ENCODE assay signal across 16 cellular contexts in the genomic region with DNA sequence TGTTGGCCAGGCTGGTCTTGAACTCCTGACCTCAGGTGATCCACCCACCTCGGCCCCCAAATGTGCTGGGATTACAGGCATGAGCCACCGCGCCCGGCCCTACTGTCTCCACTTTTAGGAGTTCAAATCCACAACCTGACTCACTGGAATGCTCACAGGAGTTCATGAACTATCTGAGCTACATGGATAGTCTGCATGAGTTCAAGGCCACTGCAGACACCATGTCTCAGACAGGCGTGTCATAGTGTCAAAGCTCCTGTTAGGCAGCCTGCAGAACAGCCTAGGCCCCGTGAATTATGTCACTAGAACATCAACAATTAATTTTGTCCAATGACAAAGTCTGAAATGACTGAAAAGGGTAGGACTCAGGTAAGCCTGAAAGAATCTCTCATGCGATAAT. TPM values are rescaled to one million over a fixed set of nuclear protein-coding genes. Genes with fewer than 3 reads are reported as not detected.
A peak's percentile ranks its signal among the peaks of the same experiment; 100 is the strongest.
DNase-seq lines count a peak whose midpoint lies in the region; ATAC-seq and TF ChIP-seq lines count a peak whose summit lies in the region.
"Had no signal": no experiment of that assay in that cellular context is flagged by ENCODE, and none has a peak within 500 bp of the region (broad histone marks: within the 10 kb centered on the region; RNA-seq: fewer than 3 reads in every experiment).

No MANE protein-coding gene starts in this region.

- no peak overlapping the region for H3K27ac Mint-ChIP-seq in neural progenitor cell

- peak overlapping the region; percentile 13 for H3K4me3 Mint-ChIP-seq in neural progenitor cell

- H3K27ac ChIP-seq in left ventricle myocardium inferior (replicated peaks) = peak overlapping the region; percentile 93
- peak overlapping the region; percentile 47 for H3K27ac ChIP-seq in PC-3 (ENCODE audit: low read length)
- H3K27ac ChIP-seq in epithelial cell of prostate = peak overlapping the region; percentile 83
- no peak overlapping the region for H3K27ac ChIP-seq in neural progenitor cell
- H3K27ac ChIP-seq: BLaER1 treated with 17β-estradiol and CSF1 and Interleukin-3, amounts not matched to agents 10 nM and 100 nM; GM23248 had no signal

- peaks cover 27% of the 10 kb centered on the region for H3K27me3 ChIP-seq in left ventricle myocardium inferior (ENCODE audit: low read depth)
- H3K27me3 ChIP-seq in PC-3 (ENCODE audit: low read length) = peaks cover 10% of the 10 kb centered on the region
- peaks cover 73% of the 10 kb centered on the region for H3K27me3 ChIP-seq in neural progenitor cell

- H3K27me3 Mint-ChIP-seq in neural progenitor cell (ENCODE audit: insufficient read depth, low read depth) = peaks cover 41% of the 10 kb centered on the region

- H3K9me2 ChIP-seq in PC-3 (replicated peaks; ENCODE audit: low read length) = no peaks in the 10 kb centered on the region

- no peaks in the 10 kb centered on the region for H4K20me1 ChIP-seq in PC-3 (ENCODE audit: low read length)
- H4K20me1 ChIP-seq in neural progenitor cell (ENCODE audit: low read depth) = no peaks in the 10 kb centered on the region

- H3K4me3 ChIP-seq in left ventricle myocardium inferior = no peak overlapping the region
- no peak overlapping the region for H3K4me3 ChIP-seq in PC-3 (ENCODE audit: low read length)
- H3K4me3 ChIP-seq in neural progenitor cell = no peak overlapping the region
- H3K4me3 ChIP-seq: GM12878, GM23248 had no signal

- no peak for TF ChIP-seq CTCF in left ventricle myocardium inferior (IDR thresholded peaks at IDR 0.05; ENCODE audit: borderline replicate concordance)
- no peak for TF ChIP-seq CTCF in PC-3 (conservative IDR thresholded peaks at IDR 0.05; ENCODE audit: low read depth, low read length)
- no peak for TF ChIP-seq CTCF in neural progenitor cell (IDR thresholded peaks at IDR 0.05)

- H2AFZ ChIP-seq in PC-3 (ENCODE audit: low read length) (no peak overlapping the region), neural progenitor cell (replicated peaks) (no peak overlapping the region)
- H2AFZ ChIP-seq: GM23248 had no signal

- H3K4me1 Mint-ChIP-seq in neural progenitor cell = peaks cover 14% of the 10 kb centered on the region

- ATAC-seq in Right ventricle myocardium inferior (no peak), PC-3 (no peak), HG03378 (IDR thresholded peaks at IDR 0.05; ENCODE audit: unreplicated experiment) (no peak), GM18517 (IDR thresholded peaks at IDR 0.05; ENCODE audit: unreplicated experiment) (no peak)
- ATAC-seq: GM12878 had no signal

- no TSS peak for BruUV-seq in PC-3 (replicated peaks; lab: Mats Ljungman, UMichigan)

- intact Hi-C loops in left ventricle myocardium inferior (cut with micrococcal nuclease) = no loop called here
- intact Hi-C loops in Right ventricle myocardium inferior (cut with DNase I) = loop anchor here (5.0 kb wide), 1 partner anchor 44 kb away; no protein-coding TSS in a partner anchor
- intact Hi-C loops in PC-3 (cut with micrococcal nuclease) = no loop called here

- H3K4me1 ChIP-seq in left ventricle myocardium inferior = peaks cover 56% of the 10 kb centered on the region
- H3K4me1 ChIP-seq in PC-3 (ENCODE audit: insufficient read depth, low read length) = peaks cover 34% of the 10 kb centered on the region
- H3K4me1 ChIP-seq in neural progenitor cell = peaks cover 3% of the 10 kb centered on the region

- DNase-seq in left ventricle myocardium inferior (no peak), Right ventricle myocardium inferior (ENCODE audit: missing footprints) (no peak), PC-3 (no peak), epithelial cell of prostate (ENCODE audit: low read depth, low spot score) (no peak), neural progenitor cell (ENCODE audit: low spot score) (no peak)
- no peak for DNase-seq in activated naive CD4-positive, alpha-beta T cell treated with Interleukin-2 at 50 U/mL for 16 hours
- DNase-seq: ACHN; Calu3; CD4-positive, CD25-positive, alpha-beta regulatory T cell; DMS 273 treated with DMSO at 0.1 percent for 48 hours; DMS79; GM23248 had no signal

- no peaks in the 10 kb centered on the region for H3K9me3 ChIP-seq in left ventricle myocardium inferior (replicated peaks)
- H3K9me3 ChIP-seq in PC-3 (ENCODE audit: low read length) = no peaks in the 10 kb centered on the region
- H3K9me3 ChIP-seq in neural progenitor cell (ENCODE audit: low read depth) = no peaks in the 10 kb centered on the region
- H3K9me3 ChIP-seq: BLaER1 treated with 17β-estradiol and CSF1 and Interleukin-3, amounts not matched to agents 10 nM and 100 nM had no signal

- H3K79me2 ChIP-seq in PC-3 (ENCODE audit: low read length) (no peaks in the 10 kb centered on the region), neural progenitor cell (ENCODE audit: low read depth) (no peaks in the 10 kb centered on the region)

- peaks cover 2% of the 10 kb centered on the region for H3K36me3 Mint-ChIP-seq in neural progenitor cell
- H3K36me3 Mint-ChIP-seq: CD4-positive, CD25-positive, alpha-beta regulatory T cell had no signal

- POLR2A ChIA-PET in PC-3 (lab: Charles Lee; ENCODE audit: unreplicated experiment) = no interaction called here

- peak overlapping the region; percentile 22; the same call in 1 of the 2 replicates for H3K4me2 ChIP-seq in PC-3 (ENCODE audit: low read length)
- no peak overlapping the region for H3K4me2 ChIP-seq in neural progenitor cell
- H3K4me2 ChIP-seq: BLaER1 treated with 17β-estradiol and CSF1 and Interleukin-3, amounts not matched to agents 10 nM and 100 nM had no signal

- H3K9ac ChIP-seq in PC-3 (ENCODE audit: low read length) (no peak overlapping the region), neural progenitor cell (no peak overlapping the region)
- H3K9ac ChIP-seq: BLaER1 treated with 17β-estradiol and CSF1 and Interleukin-3, amounts not matched to agents 10 nM and 100 nM; GM23248 had no signal

- H3K36me3 ChIP-seq in left ventricle myocardium inferior (no peaks in the 10 kb centered on the region), PC-3 (ENCODE audit: low read depth, low read length) (no peaks in the 10 kb centered on the region), neural progenitor cell (no peaks in the 10 kb centered on the region)
- H3K36me3 ChIP-seq: BLaER1 treated with 17β-estradiol and CSF1 and Interleukin-3, amounts not matched to agents 10 nM and 100 nM had no signal

- H3F3A ChIP-seq in PC-3 (ENCODE audit: low read length, unreplicated experiment) (no peaks in the 10 kb centered on the region), neural progenitor cell (ENCODE audit: low read depth) (peaks cover 38% of the 10 kb centered on the region)

- H3K9me3 Mint-ChIP-seq in neural progenitor cell = no peaks in the 10 kb centered on the region
- H3K9me3 Mint-ChIP-seq: CD4-positive, CD25-positive, alpha-beta regulatory T cell had no signal

- CTCF ChIA-PET in PC-3 (lab: Charles Lee) = no interaction called here

RNA-seq across cellular contexts. Expression of a gene that starts 38.3 kb away (rescaled TPM):
- total RNA-seq in left ventricle myocardium inferior (763 TPM), Right ventricle myocardium inferior (337 TPM), PC-3 (2014; rRNA removed) (14.2 and 26.6 TPM in 2 replicates), neural progenitor cell (ENCODE audit: low replicate concordance) (14.6 and 18.8 TPM in 2 replicates)

RNA-seq across cellular contexts. Expression of a gene that starts 53.7 kb away (rescaled TPM):
- 16.8 TPM for total RNA-seq in left ventricle myocardium inferior
- total RNA-seq in Right ventricle myocardium inferior = 13.0 TPM
- 22.0 and 22.5 TPM in 2 replicates for total RNA-seq in PC-3 (2014; rRNA removed)
- total RNA-seq in neural progenitor cell (ENCODE audit: low replicate concordance) = 25.0 and 34.8 TPM in 2 replicates

Comparison
In these comparisons a context has a peak if more than half of its experiments do, and no peak if none do; other contexts are left out.
1. RNA of a gene that starts 38.3 kb away (total RNA-seq): 763 TPM in left ventricle myocardium inferior (single experiment) and 337 TPM in Right ventricle myocardium inferior (single experiment); 14.2 to 26.6 TPM in PC-3 and 14.6 to 18.8 TPM in neural progenitor cell; every median in the first group is over 10 times any median in the second.